1 cellular context compared by ENCODE assay signal in the genomic region with DNA sequence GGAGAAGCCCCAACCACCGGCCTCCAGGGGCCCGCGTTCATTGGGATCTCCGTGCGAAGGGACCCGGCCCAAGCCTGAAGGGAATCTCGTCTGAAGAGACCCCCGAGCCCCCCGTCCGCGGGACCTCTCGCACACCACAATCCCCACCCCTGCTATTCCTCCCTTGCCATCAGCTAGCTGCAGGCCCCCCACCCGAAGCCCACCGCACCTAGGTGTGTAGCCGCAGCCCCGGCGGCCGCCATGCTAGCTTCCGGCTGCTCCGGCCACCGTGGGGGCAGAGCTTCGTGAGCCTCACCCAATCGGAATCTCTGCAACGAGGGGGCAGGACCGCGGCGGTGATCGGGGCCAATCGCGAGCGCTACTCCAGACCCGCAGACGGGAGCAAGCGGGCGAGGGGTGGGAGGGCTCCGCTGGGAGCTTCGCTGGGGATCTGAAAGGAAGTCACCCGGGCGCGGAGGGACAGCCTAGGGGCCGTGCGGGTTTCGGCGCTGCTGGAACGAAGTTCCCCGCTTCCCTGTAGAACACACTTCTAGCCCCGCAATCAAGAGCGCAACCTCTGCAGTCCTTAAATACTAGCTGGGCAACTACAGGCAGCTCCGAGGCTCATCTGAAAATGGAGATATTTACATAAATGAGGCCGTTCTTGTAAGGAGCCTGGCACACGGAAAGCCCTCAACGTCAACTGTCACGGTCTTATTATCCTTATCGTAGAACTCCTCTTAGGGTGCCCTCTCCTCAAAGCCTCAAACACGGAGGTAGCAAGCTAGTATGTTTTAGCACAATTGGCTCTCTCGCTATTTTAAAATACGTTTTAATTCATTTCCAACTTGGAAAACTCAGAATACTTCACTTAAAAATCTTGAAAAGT.
A peak's percentile ranks its signal among the peaks of the same experiment; 100 is the strongest.
TF ChIP-seq lines count a peak whose summit lies in the region.

Gene PIGS (minus strand): TSS at position 270 of the 868 bp plus-strand sequence. CDS start 28 bp downstream, at position 242.

TF ChIP-seq in K562, 482 proteins besides CTCF, POLR2A, EP300 and RAD21 (continued from another document and continues in another):
- no peak for TF ChIP-seq ZNF592 (IDR thresholded peaks at IDR 0.05)
- no peak for TF ChIP-seq PYGO2 (tag; IDR thresholded peaks at IDR 0.05)
- no peak for TF ChIP-seq ZBTB17 (CRISPR knock-in tag; IDR thresholded peaks at IDR 0.05)
- no peak for TF ChIP-seq TSHZ1 (CRISPR knock-in tag; IDR thresholded peaks at IDR 0.05)
- TF ChIP-seq YBX1 (IDR thresholded peaks at IDR 0.05), result no peak
- TF ChIP-seq TBP (optimal IDR thresholded peaks at IDR 0.05; ENCODE audit: low read depth, low read length), result peak; percentile 85
- TF ChIP-seq ZNF695 (CRISPR knock-in tag; IDR thresholded peaks at IDR 0.05), result no peak
- TF ChIP-seq PTBP1 (IDR thresholded peaks at IDR 0.05; ENCODE audit: low read depth, low read length), result no peak
- no peak for TF ChIP-seq MCM3 (IDR thresholded peaks at IDR 0.05)
- no peak for TF ChIP-seq OTX1 (CRISPR knock-in tag; IDR thresholded peaks at IDR 0.05)
- TF ChIP-seq SMC3 (conservative IDR thresholded peaks at IDR 0.05; ENCODE audit: insufficient read depth, low read depth, low read length), result 0 out of 2 replicates have a peak, but pooled peaks have one; percentile 2
- TF ChIP-seq NR4A1 (CRISPR knock-in tag; IDR thresholded peaks at IDR 0.05), result no peak
- 0 out of 2 replicates have a peak, but pooled peaks have one; percentile 19 for TF ChIP-seq NR4A1 (tag; IDR thresholded peaks at IDR 0.05)
- TF ChIP-seq ZBTB9 (CRISPR knock-in tag; IDR thresholded peaks at IDR 0.05), result no peak
- TF ChIP-seq, protein P1, sequence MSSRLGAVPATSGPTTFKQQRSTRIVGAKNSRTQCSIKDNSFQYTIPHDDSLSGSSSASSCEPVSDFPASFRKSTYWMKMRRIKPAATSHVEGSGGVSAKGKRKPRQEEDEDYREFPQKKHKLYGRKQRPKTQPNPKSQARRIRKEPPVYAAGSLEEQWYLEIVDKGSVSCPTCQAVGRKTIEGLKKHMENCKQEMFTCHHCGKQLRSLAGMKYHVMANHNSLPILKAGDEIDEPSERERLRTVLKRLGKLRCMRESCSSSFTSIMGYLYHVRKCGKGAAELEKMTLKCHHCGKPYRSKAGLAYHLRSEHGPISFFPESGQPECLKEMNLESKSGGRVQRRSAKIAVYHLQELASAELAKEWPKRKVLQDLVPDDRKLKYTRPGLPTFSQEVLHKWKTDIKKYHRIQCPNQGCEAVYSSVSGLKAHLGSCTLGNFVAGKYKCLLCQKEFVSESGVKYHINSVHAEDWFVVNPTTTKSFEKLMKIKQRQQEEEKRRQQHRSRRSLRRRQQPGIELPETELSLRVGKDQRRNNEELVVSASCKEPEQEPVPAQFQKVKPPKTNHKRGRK (tag; IDR thresholded peaks at IDR 0.05), result no peak
- TF ChIP-seq, protein P2, sequence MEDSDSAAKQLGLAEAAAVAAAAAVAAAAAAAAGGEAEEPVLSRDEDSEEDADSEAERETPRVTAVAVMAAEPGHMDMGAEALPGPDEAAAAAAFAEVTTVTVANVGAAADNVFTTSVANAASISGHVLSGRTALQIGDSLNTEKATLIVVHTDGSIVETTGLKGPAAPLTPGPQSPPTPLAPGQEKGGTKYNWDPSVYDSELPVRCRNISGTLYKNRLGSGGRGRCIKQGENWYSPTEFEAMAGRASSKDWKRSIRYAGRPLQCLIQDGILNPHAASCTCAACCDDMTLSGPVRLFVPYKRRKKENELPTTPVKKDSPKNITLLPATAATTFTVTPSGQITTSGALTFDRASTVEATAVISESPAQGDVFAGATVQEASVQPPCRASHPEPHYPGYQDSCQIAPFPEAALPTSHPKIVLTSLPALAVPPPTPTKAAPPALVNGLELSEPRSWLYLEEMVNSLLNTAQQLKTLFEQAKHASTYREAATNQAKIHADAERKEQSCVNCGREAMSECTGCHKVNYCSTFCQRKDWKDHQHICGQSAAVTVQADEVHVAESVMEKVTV (CRISPR knock-in tag; IDR thresholded peaks at IDR 0.05), result no peak
- TF ChIP-seq RBM17 (IDR thresholded peaks at IDR 0.05; ENCODE audit: borderline replicate concordance, low read depth, low read length), result no peak
- no peak for TF ChIP-seq ZNF146 (CRISPR knock-in tag; IDR thresholded peaks at IDR 0.05; ENCODE audit: unreplicated experiment)
- TF ChIP-seq ELK3 (CRISPR knock-in tag; IDR thresholded peaks at IDR 0.05), result no peak
- TF ChIP-seq SP1 (CRISPR knock-in tag; IDR thresholded peaks at IDR 0.05), result 0 out of 2 replicates have a peak, but pooled peaks have one; percentile 5
- TF ChIP-seq DIDO1 (tag; IDR thresholded peaks at IDR 0.05; ENCODE audit: low read depth), result no peak
- TF ChIP-seq RCOR1 (IDR thresholded peaks at IDR 0.05; ENCODE audit: borderline replicate concordance in 1 of 2, low read depth in 2 of 2, low read length in 2 of 2), result peak in 1 of 2 experiments; percentile 46; a peak in 1 of 4 replicates
- TF ChIP-seq, protein P3, sequence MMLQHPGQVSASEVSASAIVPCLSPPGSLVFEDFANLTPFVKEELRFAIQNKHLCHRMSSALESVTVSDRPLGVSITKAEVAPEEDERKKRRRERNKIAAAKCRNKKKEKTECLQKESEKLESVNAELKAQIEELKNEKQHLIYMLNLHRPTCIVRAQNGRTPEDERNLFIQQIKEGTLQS (IDR thresholded peaks at IDR 0.05), result no peak
- TF ChIP-seq, protein P3 (CRISPR knock-in tag; conservative IDR thresholded peaks at IDR 0.05), result 0 out of 2 replicates have a peak, but pooled peaks have one; percentile 46
- TF ChIP-seq, protein P4, sequence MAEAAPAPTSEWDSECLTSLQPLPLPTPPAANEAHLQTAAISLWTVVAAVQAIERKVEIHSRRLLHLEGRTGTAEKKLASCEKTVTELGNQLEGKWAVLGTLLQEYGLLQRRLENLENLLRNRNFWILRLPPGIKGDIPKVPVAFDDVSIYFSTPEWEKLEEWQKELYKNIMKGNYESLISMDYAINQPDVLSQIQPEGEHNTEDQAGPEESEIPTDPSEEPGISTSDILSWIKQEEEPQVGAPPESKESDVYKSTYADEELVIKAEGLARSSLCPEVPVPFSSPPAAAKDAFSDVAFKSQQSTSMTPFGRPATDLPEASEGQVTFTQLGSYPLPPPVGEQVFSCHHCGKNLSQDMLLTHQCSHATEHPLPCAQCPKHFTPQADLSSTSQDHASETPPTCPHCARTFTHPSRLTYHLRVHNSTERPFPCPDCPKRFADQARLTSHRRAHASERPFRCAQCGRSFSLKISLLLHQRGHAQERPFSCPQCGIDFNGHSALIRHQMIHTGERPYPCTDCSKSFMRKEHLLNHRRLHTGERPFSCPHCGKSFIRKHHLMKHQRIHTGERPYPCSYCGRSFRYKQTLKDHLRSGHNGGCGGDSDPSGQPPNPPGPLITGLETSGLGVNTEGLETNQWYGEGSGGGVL (CRISPR knock-in tag; IDR thresholded peaks at IDR 0.05), result no peak
- TF ChIP-seq, protein P5, sequence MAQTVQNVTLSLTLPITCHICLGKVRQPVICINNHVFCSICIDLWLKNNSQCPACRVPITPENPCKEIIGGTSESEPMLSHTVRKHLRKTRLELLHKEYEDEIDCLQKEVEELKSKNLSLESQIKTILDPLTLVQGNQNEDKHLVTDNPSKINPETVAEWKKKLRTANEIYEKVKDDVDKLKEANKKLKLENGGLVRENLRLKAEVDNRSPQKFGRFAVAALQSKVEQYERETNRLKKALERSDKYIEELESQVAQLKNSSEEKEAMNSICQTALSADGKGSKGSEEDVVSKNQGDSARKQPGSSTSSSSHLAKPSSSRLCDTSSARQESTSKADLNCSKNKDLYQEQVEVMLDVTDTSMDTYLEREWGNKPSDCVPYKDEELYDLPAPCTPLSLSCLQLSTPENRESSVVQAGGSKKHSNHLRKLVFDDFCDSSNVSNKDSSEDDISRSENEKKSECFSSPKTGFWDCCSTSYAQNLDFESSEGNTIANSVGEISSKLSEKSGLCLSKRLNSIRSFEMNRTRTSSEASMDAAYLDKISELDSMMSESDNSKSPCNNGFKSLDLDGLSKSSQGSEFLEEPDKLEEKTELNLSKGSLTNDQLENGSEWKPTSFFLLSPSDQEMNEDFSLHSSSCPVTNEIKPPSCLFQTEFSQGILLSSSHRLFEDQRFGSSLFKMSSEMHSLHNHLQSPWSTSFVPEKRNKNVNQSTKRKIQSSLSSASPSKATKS (CRISPR knock-in tag; IDR thresholded peaks at IDR 0.05), result no peak
- no peak for TF ChIP-seq NFIX (CRISPR knock-in tag; IDR thresholded peaks at IDR 0.05; ENCODE audit: low read depth)
- no peak for TF ChIP-seq ZNF449 (CRISPR knock-in tag; IDR thresholded peaks at IDR 0.05)
